23 cellular contexts compared by ENCODE assay signal in the genomic region with DNA sequence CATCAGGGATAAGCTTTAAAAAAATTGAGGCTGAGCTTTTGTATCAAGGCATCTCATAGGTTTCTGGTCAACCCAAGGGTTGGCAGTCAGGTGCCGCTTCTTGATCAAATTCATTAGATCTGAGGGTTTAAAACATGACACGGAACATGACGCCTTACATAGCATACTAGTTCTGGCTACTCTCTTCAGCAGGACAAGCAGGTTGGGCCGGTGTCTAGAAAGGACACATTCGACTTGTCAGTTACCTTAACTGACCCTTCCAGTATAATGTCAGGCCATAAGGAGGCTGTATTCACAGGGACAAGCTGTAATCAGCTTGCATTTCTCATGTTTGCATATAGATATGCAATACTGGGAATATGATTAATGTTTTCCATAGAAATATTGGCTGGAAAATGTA.
DNase-seq lines count a peak whose midpoint lies in the region; ATAC-seq and TF ChIP-seq lines count a peak whose summit lies in the region.
"Had no signal": no experiment of that assay in that cellular context is flagged by ENCODE, and none has a peak within 500 bp of the region (broad histone marks: within the 10 kb centered on the region; RNA-seq: fewer than 3 reads in every experiment).

No MANE protein-coding gene starts in this region.

- H4K8ac ChIP-seq in trophoblast cell (ENCODE audit: low read depth, low read length), result no peak overlapping the region

- no peak overlapping the region for H2BK5ac ChIP-seq in trophoblast cell (ENCODE audit: low read depth, low read length, poor library complexity)

- H2AFZ ChIP-seq in trophoblast cell (ENCODE audit: insufficient read depth, low read length, poor library complexity), result no peak overlapping the region

- no peak overlapping the region for H3K14ac ChIP-seq in trophoblast cell (ENCODE audit: low read length)

- no peaks in the 10 kb centered on the region for H3K27me3 Mint-ChIP-seq in type B pancreatic cell
- H3K27me3 Mint-ChIP-seq: CD4-positive, CD25-positive, alpha-beta regulatory T cell had no signal

- H3K27ac ChIP-seq in trophoblast cell (ENCODE audit: low read depth, low read length), result no peak overlapping the region
- H3K27ac ChIP-seq: BLaER1 had no signal

- TF ChIP-seq CTCF in LNCaP clone FGC (IDR thresholded peaks at IDR 0.05; ENCODE audit: control insufficient read depth, extremely low read depth, insufficient read depth) (no peak), type B pancreatic cell (conservative IDR thresholded peaks at IDR 0.05) (no peak)

- H2AK5ac ChIP-seq in trophoblast cell (ENCODE audit: low read length), result no peak overlapping the region

- H2BK12ac ChIP-seq in trophoblast cell (ENCODE audit: low read length), result no peak overlapping the region

- H3K36me3 ChIP-seq in trophoblast cell (ENCODE audit: control insufficient read depth in 1 of 2, insufficient read depth in 2 of 2, low read length in 2 of 2), result no peaks in the 10 kb centered on the region
- H3K36me3 ChIP-seq: BE2C, BLaER1 had no signal

- H3K79me2 ChIP-seq in trophoblast cell (ENCODE audit: control insufficient read depth, insufficient read depth, low read length, poor library complexity), result no peaks in the 10 kb centered on the region

- no peak overlapping the region for H4K12ac ChIP-seq in trophoblast cell (ENCODE audit: low read depth, low read length)

- no peak overlapping the region for H4K91ac ChIP-seq in trophoblast cell (ENCODE audit: low read depth, low read length)

- no CpG with 5 or more reads among the region's 5 CpGs for WGBS in trophoblast cell (ENCODE audit: extremely low coverage, insufficient coverage, insufficient read length)

- DNase-seq in LNCaP clone FGC (ENCODE audit: low read depth) (peak; percentile 63), trophoblast cell (peak; percentile 83 to 84), type B pancreatic cell (ENCODE audit: extremely low spot score, unreplicated experiment) (no peak)
- DNase-seq: 8988T; ACHN; BE2C; C1 segment of cervical spinal cord; CD4-positive, alpha-beta memory T cell; CD4-positive, CD25-positive, alpha-beta regulatory T cell; CD8-positive, alpha-beta memory T cell; COR-L47; DMS 273 treated with DMSO at 0.1 percent for 48 hours; DMS153; DMS53; DMS79; DND-41; EL; GDM1 had no signal

- H3K18ac ChIP-seq in trophoblast cell (ENCODE audit: low read length), result no peak overlapping the region

- no peak overlapping the region for H3K4me2 ChIP-seq in trophoblast cell (ENCODE audit: low read length)
- H3K4me2 ChIP-seq: BLaER1 had no signal

- no peak overlapping the region for H3K9ac ChIP-seq in trophoblast cell (ENCODE audit: low read length)
- H3K9ac ChIP-seq: BLaER1 had no signal

- H3K4me3 ChIP-seq in LNCaP clone FGC (ENCODE audit: low read depth, low read length) (no peak overlapping the region), trophoblast cell (ENCODE audit: low read depth, low read length) (no peak overlapping the region)
- H3K4me3 ChIP-seq: BLaER1, GM12878 had no signal

- peak overlapping the region; percentile 48 for H3K27ac Mint-ChIP-seq in type B pancreatic cell
- H3K27ac Mint-ChIP-seq: CD14-positive monocyte; CD4-positive, alpha-beta memory T cell; CD4-positive, CD25-positive, alpha-beta regulatory T cell; CD8-positive, alpha-beta memory T cell had no signal

- H3K23ac ChIP-seq in trophoblast cell (ENCODE audit: low read length), result no peak overlapping the region

- no peaks in the 10 kb centered on the region for H3K9me3 ChIP-seq in trophoblast cell (ENCODE audit: insufficient read depth, low read depth, low read length)
- H3K9me3 ChIP-seq: BE2C, BLaER1 had no signal

- no peak overlapping the region for H2BK120ac ChIP-seq in trophoblast cell (ENCODE audit: insufficient read depth, low read length, poor library complexity)

- no peaks in the 10 kb centered on the region for H3K36me3 Mint-ChIP-seq in type B pancreatic cell
- H3K36me3 Mint-ChIP-seq: CD14-positive monocyte; CD4-positive, alpha-beta memory T cell; CD4-positive, CD25-positive, alpha-beta regulatory T cell; CD8-positive, alpha-beta memory T cell had no signal

- no peak overlapping the region for H3K4me3 Mint-ChIP-seq in type B pancreatic cell
- H3K4me3 Mint-ChIP-seq: CD14-positive monocyte; CD4-positive, alpha-beta memory T cell; CD4-positive, CD25-positive, alpha-beta regulatory T cell; CD8-positive, alpha-beta memory T cell had no signal

- H3K4me1 Mint-ChIP-seq in type B pancreatic cell (ENCODE audit: unreplicated experiment), result no peaks in the 10 kb centered on the region
- H3K4me1 Mint-ChIP-seq: CD14-positive monocyte; CD4-positive, alpha-beta memory T cell; CD4-positive, CD25-positive, alpha-beta regulatory T cell; CD8-positive, alpha-beta memory T cell had no signal

- ATAC-seq in GM18868 (IDR thresholded peaks at IDR 0.05; ENCODE audit: unreplicated experiment), result no peak
- no peak for ATAC-seq in GM21423 (IDR thresholded peaks at IDR 0.05; ENCODE audit: unreplicated experiment)
- ATAC-seq: GM12878 had no signal

- peaks cover 0 to 2% of the 10 kb centered on the region in 2 experiments for H3K4me1 ChIP-seq in trophoblast cell (ENCODE audit: control insufficient read depth in 1 of 2, insufficient read depth in 2 of 2, low read length in 2 of 2)
- H3K4me1 ChIP-seq: BE2C, BLaER1 had no signal

- H3K9me3 Mint-ChIP-seq in type B pancreatic cell, result no peaks in the 10 kb centered on the region
- H3K9me3 Mint-ChIP-seq: CD14-positive monocyte; CD8-positive, alpha-beta memory T cell had no signal

- no peaks in the 10 kb centered on the region for H3K27me3 ChIP-seq in trophoblast cell (ENCODE audit: insufficient read depth, low read length)
- H3K27me3 ChIP-seq: BE2C, BLaER1 had no signal

- no peak overlapping the region for H3K4ac ChIP-seq in trophoblast cell (ENCODE audit: low read depth, low read length)

- no peaks in the 10 kb centered on the region for H3K79me1 ChIP-seq in trophoblast cell (ENCODE audit: low read length)
